8 cellular contexts compared by ENCODE assay signal in the genomic region with DNA sequence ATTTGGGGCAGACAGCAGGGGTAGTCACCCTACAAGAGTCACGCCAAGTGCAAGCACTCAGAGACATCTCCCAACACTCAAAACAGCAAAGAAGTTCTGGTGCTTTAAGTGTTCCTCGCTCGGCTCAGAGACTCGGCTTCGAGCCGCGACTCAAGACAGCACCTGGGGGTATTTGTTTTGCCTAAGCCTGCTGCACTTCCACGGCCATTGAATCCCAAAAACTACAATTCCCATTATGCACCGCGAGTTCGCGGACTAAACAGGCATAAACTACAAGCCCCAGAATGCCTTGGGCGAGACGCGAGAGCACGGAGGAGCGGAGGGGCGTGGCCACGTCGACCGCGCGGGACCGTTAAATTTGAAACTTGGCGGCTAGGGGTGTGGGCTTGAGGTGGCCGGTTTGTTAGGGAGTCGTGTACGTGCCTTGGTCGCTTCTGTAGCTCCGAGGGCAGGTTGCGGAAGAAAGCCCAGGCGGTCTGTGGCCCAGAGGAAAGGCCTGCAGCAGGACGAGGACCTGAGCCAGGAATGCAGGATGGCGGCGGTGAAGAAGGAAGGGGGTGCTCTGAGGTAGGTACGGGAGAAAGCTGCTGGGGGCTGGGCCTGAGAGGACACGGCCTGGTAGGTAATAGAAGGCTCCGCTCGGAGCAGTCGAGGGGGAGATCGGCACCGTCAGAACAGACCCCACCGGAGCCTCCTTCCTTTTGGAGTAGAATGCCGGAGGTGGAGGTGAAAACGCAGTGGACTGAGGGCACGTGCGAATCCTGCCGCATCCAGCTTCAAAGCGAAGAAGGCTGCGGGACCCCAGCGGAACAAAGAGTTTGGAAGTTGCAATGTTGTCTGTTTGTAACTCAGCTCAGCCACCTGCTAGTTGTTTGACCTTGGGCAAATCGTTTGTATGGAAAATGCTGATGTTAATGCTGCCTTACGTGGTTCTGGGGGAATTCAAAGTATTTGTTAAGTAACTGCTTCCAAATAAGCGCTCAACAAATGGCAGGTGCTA. TPM values are rescaled to one million over a fixed set of nuclear protein-coding genes. Genes with fewer than 3 reads are reported as not detected.
DNase-seq lines count a peak whose midpoint lies in the region; ATAC-seq and TF ChIP-seq lines count a peak whose summit lies in the region.

A gene with protein sequence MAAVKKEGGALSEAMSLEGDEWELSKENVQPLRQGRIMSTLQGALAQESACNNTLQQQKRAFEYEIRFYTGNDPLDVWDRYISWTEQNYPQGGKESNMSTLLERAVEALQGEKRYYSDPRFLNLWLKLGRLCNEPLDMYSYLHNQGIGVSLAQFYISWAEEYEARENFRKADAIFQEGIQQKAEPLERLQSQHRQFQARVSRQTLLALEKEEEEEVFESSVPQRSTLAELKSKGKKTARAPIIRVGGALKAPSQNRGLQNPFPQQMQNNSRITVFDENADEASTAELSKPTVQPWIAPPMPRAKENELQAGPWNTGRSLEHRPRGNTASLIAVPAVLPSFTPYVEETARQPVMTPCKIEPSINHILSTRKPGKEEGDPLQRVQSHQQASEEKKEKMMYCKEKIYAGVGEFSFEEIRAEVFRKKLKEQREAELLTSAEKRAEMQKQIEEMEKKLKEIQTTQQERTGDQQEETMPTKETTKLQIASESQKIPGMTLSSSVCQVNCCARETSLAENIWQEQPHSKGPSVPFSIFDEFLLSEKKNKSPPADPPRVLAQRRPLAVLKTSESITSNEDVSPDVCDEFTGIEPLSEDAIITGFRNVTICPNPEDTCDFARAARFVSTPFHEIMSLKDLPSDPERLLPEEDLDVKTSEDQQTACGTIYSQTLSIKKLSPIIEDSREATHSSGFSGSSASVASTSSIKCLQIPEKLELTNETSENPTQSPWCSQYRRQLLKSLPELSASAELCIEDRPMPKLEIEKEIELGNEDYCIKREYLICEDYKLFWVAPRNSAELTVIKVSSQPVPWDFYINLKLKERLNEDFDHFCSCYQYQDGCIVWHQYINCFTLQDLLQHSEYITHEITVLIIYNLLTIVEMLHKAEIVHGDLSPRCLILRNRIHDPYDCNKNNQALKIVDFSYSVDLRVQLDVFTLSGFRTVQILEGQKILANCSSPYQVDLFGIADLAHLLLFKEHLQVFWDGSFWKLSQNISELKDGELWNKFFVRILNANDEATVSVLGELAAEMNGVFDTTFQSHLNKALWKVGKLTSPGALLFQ (plus strand): TSS at position 381 of the 1,000 bp plus-strand sequence. CDS start 152 bp downstream, at position 533.

- TF ChIP-seq POLR2A in GM10847 (IDR thresholded peaks at IDR 0.05; ENCODE audit: extremely low read depth, insufficient read length) = peak; percentile 72
- TF ChIP-seq POLR2A in ovary (IDR thresholded peaks at IDR 0.05) = no peak

- peaks cover 5% of the 10 kb centered on the region for H3K4me1 ChIP-seq in ovary (ENCODE audit: insufficient read depth)
- peaks cover 0 to 13% (median 8%) of the 10 kb centered on the region in 4 donors for H3K4me1 ChIP-seq in tibial artery

- TF ChIP-seq EP300 in ovary (IDR thresholded peaks at IDR 0.05) = no peak

- H3K27ac ChIP-seq in ovary (no peak within 1 kb of the TSS), tibial artery (no peak within 1 kb of the TSS)

- DNase-seq in NCI-H1105 (lab: John Stamatoyannopoulos, UW) = peak; percentile 80
- DNase-seq in activated naive CD4-positive, alpha-beta T cell treated with anti-CD3 and anti-CD28 coated beads, Interleukin-2, amount 50 U/mL, for 16 hours = peak; percentile 92
- peak; percentile 93 for DNase-seq in Right ventricle myocardium inferior (ENCODE audit: missing footprints)
- DNase-seq in ovary = peak; percentile 88 to 93 (median 92)
- DNase-seq in tibial artery = peak; percentile 92 to 93

- no peaks in the 10 kb centered on the region for H3K36me3 ChIP-seq in ovary
- no peaks in the 10 kb centered on the region for H3K36me3 ChIP-seq in tibial artery

- intact Hi-C loops in Right ventricle myocardium inferior (cut with DNase I) (loop anchor here (5.0 kb wide), 2 partner anchors 54 to 114 kb away; a partner anchor contains a TSS), ovary (cut with DNase I) (loop anchor here in 2 of 4 donors (5.0 to 10.0 kb wide), 2 partner anchors 49 to 116 kb away; no protein-coding TSS in a partner anchor), tibial artery (cut with DNase I; ENCODE audit: low total_unique reads) (no loop called here)

- no peaks in the 10 kb centered on the region for H3K9me3 ChIP-seq in ovary
- H3K9me3 ChIP-seq in tibial artery = no peaks in the 10 kb centered on the region

- TF ChIP-seq CTCF in ovary (IDR thresholded peaks at IDR 0.05) (no peak), tibial artery (IDR thresholded peaks at IDR 0.05) (no peak)

- no peaks in the 10 kb centered on the region for H3K27me3 ChIP-seq in ovary
- H3K27me3 ChIP-seq in tibial artery = no peaks in the 10 kb centered on the region

- peak within 1 kb of the TSS; percentile 40 for H3K4me3 ChIP-seq in ovary
- peak within 1 kb of the TSS; percentile 43 to 60 for H3K4me3 ChIP-seq in tibial artery

- ATAC-seq in HG02623 (IDR thresholded peaks at IDR 0.05; ENCODE audit: unreplicated experiment) = peak; percentile 65
- peak; percentile 96 for ATAC-seq in SK-N-SH treated with all-trans-retinoic acid at 6 μM for 48 hours
- peak; percentile 96 for ATAC-seq in Right ventricle myocardium inferior

- WGBS in ovary, 3 donors = 2% methylated on average over 47 to 54 of the region's 54 CpGs

TF ChIP-seq in SK-N-SH treated with all-trans-retinoic acid at 6 μM for 48 hours, 23 proteins besides CTCF, POLR2A, EP300 and RAD21:
- no peak for TF ChIP-seq ZFP3 (CRISPR knock-in tag; IDR thresholded peaks at IDR 0.05)
- TF ChIP-seq ISL1 (CRISPR knock-in tag; IDR thresholded peaks at IDR 0.05) = no peak
- TF ChIP-seq, protein P1, sequence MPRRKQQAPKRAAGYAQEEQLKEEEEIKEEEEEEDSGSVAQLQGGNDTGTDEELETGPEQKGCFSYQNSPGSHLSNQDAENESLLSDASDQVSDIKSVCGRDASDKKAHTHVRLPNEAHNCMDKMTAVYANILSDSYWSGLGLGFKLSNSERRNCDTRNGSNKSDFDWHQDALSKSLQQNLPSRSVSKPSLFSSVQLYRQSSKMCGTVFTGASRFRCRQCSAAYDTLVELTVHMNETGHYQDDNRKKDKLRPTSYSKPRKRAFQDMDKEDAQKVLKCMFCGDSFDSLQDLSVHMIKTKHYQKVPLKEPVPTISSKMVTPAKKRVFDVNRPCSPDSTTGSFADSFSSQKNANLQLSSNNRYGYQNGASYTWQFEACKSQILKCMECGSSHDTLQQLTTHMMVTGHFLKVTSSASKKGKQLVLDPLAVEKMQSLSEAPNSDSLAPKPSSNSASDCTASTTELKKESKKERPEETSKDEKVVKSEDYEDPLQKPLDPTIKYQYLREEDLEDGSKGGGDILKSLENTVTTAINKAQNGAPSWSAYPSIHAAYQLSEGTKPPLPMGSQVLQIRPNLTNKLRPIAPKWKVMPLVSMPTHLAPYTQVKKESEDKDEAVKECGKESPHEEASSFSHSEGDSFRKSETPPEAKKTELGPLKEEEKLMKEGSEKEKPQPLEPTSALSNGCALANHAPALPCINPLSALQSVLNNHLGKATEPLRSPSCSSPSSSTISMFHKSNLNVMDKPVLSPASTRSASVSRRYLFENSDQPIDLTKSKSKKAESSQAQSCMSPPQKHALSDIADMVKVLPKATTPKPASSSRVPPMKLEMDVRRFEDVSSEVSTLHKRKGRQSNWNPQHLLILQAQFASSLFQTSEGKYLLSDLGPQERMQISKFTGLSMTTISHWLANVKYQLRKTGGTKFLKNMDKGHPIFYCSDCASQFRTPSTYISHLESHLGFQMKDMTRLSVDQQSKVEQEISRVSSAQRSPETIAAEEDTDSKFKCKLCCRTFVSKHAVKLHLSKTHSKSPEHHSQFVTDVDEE (CRISPR knock-in tag; IDR thresholded peaks at IDR 0.05) = 0 out of 2 replicates have a peak, but pooled peaks have one; percentile 13

RNA-seq across cellular contexts. Expression of the gene that starts here (rescaled TPM):
- 2.4 TPM for total RNA-seq in Right ventricle myocardium inferior
- 1 to 10 TPM in 3 of 7 donors, under 1 TPM in 3, not detected in 1; 0.43 to 2.4 (median 1.1) TPM for total RNA-seq in ovary
- polyA plus RNA-seq in ovary = 1 to 10 TPM; 1.0 to 1.4 TPM
